ENCODE assay signal across 10 cellular contexts in genomic region chr1:209643295-209644020, GRCh38. TPM values are rescaled to one million over a fixed set of nuclear protein-coding genes. Genes with fewer than 3 reads are reported as not detected.
DNase-seq lines count a peak whose midpoint lies in the region; ATAC-seq and TF ChIP-seq lines count a peak whose summit lies in the region.
"Had no signal": no experiment of that assay in that cellular context is flagged by ENCODE, and none has a peak within 500 bp of the region (broad histone marks: within the 10 kb centered on the region; RNA-seq: fewer than 3 reads in every experiment).

No MANE protein-coding gene starts in this region.

- CTCF ChIA-PET in AG04450 (lab: Charles Lee) = interaction anchor here (0.6 to 2.4 kb wide), 6 partner anchors 16 to 105 kb away, joined by 3 to 16 read pairs (median 4); no protein-coding TSS in a partner anchor

- intact Hi-C loops in Right ventricle myocardium superior (cut with DNase I) = no loop called here

- DNase-seq in AG04450 (ENCODE audit: low read depth, low spot score) = no peak
- DNase-seq in Right ventricle myocardium superior = peak; percentile 89
- DNase-seq in omental fat pad (ENCODE audit: low spot score) = no peak
- DNase-seq in NCI-H2196 treated with DMSO at 0.1 percent for 48 hours (lab: John Stamatoyannopoulos, UW; ENCODE audit: unreplicated experiment) = no peak
- no peak for DNase-seq in NCI-H1436 treated with DMSO at 0.1 percent for 48 hours (lab: John Stamatoyannopoulos, UW)
- no peak for DNase-seq in HK-2 (ENCODE audit: unreplicated experiment)
- no peak for DNase-seq in activated CD4-positive, CD25-positive, alpha-beta regulatory T cell treated with anti-CD3 and anti-CD28 coated beads, Interleukin-2, amount 50 U/mL, for 72 hours
- DNase-seq: NCI-H526, T-helper 9 cell had no signal

- POLR2A ChIA-PET in AG04450 (lab: Yijun Ruan, JAX) = interaction anchor here (0.6 kb wide), 1 partner anchor 103 kb away, joined by 3 read pairs; no protein-coding TSS in a partner anchor

- H3K9me3 Mint-ChIP-seq in brain = no peaks in the 10 kb centered on the region

- peak overlapping the region; percentile 21 for H3K27ac ChIP-seq in AG04450 (ENCODE audit: low read depth, low read length)

- H3K4me3 ChIP-seq in AG04450 (ENCODE audit: low read depth, low read length) = no peak overlapping the region

- H3K27ac Mint-ChIP-seq in brain = peak overlapping the region; percentile 68 to 93 (median 89)

- H3K27me3 ChIP-seq in AG04450 (ENCODE audit: control insufficient read depth, insufficient read depth, low read length) = no peaks in the 10 kb centered on the region

- H3K36me3 Mint-ChIP-seq in brain = no peaks in the 10 kb centered on the region

- TF ChIP-seq CTCF in AG04450 (IDR thresholded peaks at IDR 0.05; ENCODE audit: low read depth, low read length) (no peak), brain (conservative IDR thresholded peaks at IDR 0.05) (no peak), omental fat pad (IDR thresholded peaks at IDR 0.05) (no peak)

- peak; percentile 78 for ATAC-seq in Right ventricle myocardium superior (ENCODE audit: poor library complexity)
- ATAC-seq in omental fat pad (ENCODE audit: low FRiP score) = peak; percentile 76

- H3K27me3 Mint-ChIP-seq in brain = peaks cover 3% of the 10 kb centered on the region

- H3K9me3 ChIP-seq in AG04450 (ENCODE audit: control insufficient read depth, insufficient read depth, low read length) = no peaks in the 10 kb centered on the region

- peak overlapping the region in 3 of 5 experiments; percentile 32 to 57 (median 44) for H3K4me3 Mint-ChIP-seq in brain

- peaks cover 65% of the 10 kb centered on the region for H3K4me1 Mint-ChIP-seq in brain

RNA-seq across cellular contexts. Expression of gene LAMB3, which starts 8.8 kb away (rescaled TPM):
- polyA plus RNA-seq in AG04450 (2011; rRNA removed) = 2.6 and 3.3 TPM in 2 replicates
- polyA minus RNA-seq in AG04450 (2011; rRNA and poly(A)+ RNA removed) = 2.4 and 2.7 TPM in 2 replicates
- polyA plus RNA-seq in brain (ENCODE audit: insufficient read depth, low read depth, low replicate concordance) = 1.7 TPM
- total RNA-seq in Right ventricle myocardium superior = 5.0 TPM
- total RNA-seq in omental fat pad = 10 to 100 TPM in 1 of 4 donors, 1 to 10 TPM in 3; 2.5 to 69.9 (median 6.3) TPM

RNA-seq across cellular contexts. Expression of gene G0S2, which starts 31.8 kb away (rescaled TPM):
- polyA plus RNA-seq in AG04450 (2011; rRNA removed) = 3.5 and 4.7 TPM in 2 replicates
- polyA minus RNA-seq in AG04450 (2011; rRNA and poly(A)+ RNA removed) = 0.52 and 2.1 TPM in 2 replicates
- 3.5 TPM for polyA plus RNA-seq in brain (ENCODE audit: insufficient read depth, low read depth, low replicate concordance)
- 453 TPM for total RNA-seq in Right ventricle myocardium superior
- total RNA-seq in omental fat pad = 1,000 to 10,000 TPM in 3 of 4 donors, 100 to 1,000 TPM in 1; 423 to 6,912 (median 1,538) TPM

RNA-seq across cellular contexts. Expression of gene CAMK1G, which starts 59.9 kb away (rescaled TPM):
- 2.0 and 2.1 TPM in 2 replicates for polyA plus RNA-seq in AG04450 (2011; rRNA removed)
- 2.0 and 2.4 TPM in 2 replicates for polyA minus RNA-seq in AG04450 (2011; rRNA and poly(A)+ RNA removed)
- 16.7 TPM for polyA plus RNA-seq in brain (ENCODE audit: insufficient read depth, low read depth, low replicate concordance)
- not detected for total RNA-seq in Right ventricle myocardium superior
- not detected for total RNA-seq in omental fat pad
